ENCODE assay signal across 18 cellular contexts in the genomic region with DNA sequence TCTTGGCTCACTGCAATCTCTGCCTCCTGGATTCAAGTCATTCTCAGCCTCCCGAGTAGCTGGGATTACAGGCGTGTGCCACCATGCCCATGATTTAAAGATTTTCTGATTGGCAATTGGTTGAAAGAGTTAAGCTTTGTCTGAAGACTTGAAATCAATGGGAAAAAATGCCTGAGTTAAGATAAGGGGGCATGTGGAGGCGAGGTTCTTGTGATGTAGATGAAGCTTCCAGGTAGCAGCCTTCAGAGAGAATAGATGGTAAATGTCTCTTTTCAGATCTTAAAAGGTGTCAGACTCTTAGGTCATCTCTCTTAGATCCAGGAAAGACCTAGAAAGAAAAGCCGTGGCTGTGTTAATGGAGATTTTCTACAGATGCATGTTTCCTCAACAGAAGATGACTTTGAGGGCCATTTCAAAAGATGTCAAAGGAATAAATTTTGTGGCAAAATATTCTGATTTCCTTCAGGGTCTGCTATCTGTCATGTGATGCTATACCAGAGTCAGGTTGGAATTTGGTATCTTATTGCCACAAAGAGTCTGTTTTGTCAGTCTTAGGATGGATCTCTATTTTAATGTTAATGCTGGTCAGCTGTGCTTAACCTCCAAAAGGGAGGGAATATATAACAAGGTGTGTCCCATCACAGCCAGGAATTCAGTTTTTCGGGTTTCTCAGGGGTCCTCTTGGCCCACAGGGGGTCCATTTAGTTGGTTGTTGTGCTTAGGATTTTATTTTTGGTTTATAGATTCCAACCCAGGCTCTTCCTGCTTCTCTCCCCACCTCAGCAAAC. TPM values are rescaled to one million over a fixed set of nuclear protein-coding genes. Genes with fewer than 3 reads are reported as not detected.
DNase-seq lines count a peak whose midpoint lies in the region; ATAC-seq and TF ChIP-seq lines count a peak whose summit lies in the region.
"Had no signal": no experiment of that assay in that cellular context is flagged by ENCODE, and none has a peak within 500 bp of the region (broad histone marks: within the 10 kb centered on the region; RNA-seq: fewer than 3 reads in every experiment).

No MANE protein-coding gene starts in this region.

- H3K4me3 ChIP-seq in NT2/D1 (ENCODE audit: insufficient read length, low read depth) = no peak overlapping the region
- H3K4me3 ChIP-seq: GM12878 had no signal

- no peak overlapping the region for H2BK12ac ChIP-seq in H9 (ENCODE audit: insufficient read length, low read depth, low read length)

- H3K27me3 ChIP-seq in H9 (ENCODE audit: insufficient read depth, low read length) (no peaks in the 10 kb centered on the region), NT2/D1 (ENCODE audit: insufficient read depth, insufficient read length) (no peaks in the 10 kb centered on the region)
- H3K27me3 ChIP-seq: BE2C had no signal

- peaks cover 7% of the 10 kb centered on the region; the same call in 1 of the 2 replicates for H3K4me1 ChIP-seq in H9 (ENCODE audit: insufficient read depth, low read length)
- H3K4me1 ChIP-seq in NT2/D1 (ENCODE audit: insufficient read depth, insufficient read length) = peaks cover 9% of the 10 kb centered on the region
- H3K4me1 ChIP-seq: BE2C, Caco-2 had no signal

- H3K4ac ChIP-seq in H9 (ENCODE audit: low read depth, low read length) = no peak overlapping the region

- no peaks in the 10 kb centered on the region; the same call in 1 of the 2 replicates for H3K27me3 Mint-ChIP-seq in H9 (ENCODE audit: low read depth)
- no peaks in the 10 kb centered on the region for H3K27me3 Mint-ChIP-seq in natural killer cell treated with Interleukin-12 subunit alpha and Interleukin-12 subunit beta and Interleukin-15 and Interleukin-18, amount 100 ng/mL, for 72 hours
- H3K27me3 Mint-ChIP-seq: CD8-positive, alpha-beta memory T cell had no signal

- no peak overlapping the region for H2AK5ac ChIP-seq in H9 (ENCODE audit: insufficient read length, low read length)

- no peak overlapping the region for H4K91ac ChIP-seq in H9 (ENCODE audit: insufficient read length, low read depth, low read length)

- H3K4me3 Mint-ChIP-seq in H9 = no peak overlapping the region
- H3K4me3 Mint-ChIP-seq in natural killer cell treated with Interleukin-12 subunit alpha and Interleukin-12 subunit beta and Interleukin-15 and Interleukin-18, amount 100 ng/mL, for 72 hours = no peak overlapping the region
- H3K4me3 Mint-ChIP-seq: CD8-positive, alpha-beta memory T cell; HFFc6 had no signal

- no peak overlapping the region for H3K4me2 ChIP-seq in H9 (ENCODE audit: insufficient read depth, insufficient read length, low read length)

- H2AFZ ChIP-seq in H9 (ENCODE audit: low read length) = no peak overlapping the region

- H3K18ac ChIP-seq in H9 (ENCODE audit: insufficient read length, low read depth, low read length) = no peak overlapping the region

- ATAC-seq in natural killer cell treated with Interleukin-12 subunit alpha and Interleukin-12 subunit beta and Interleukin-15 and Interleukin-18, amount 100 ng/mL, for 72 hours = no peak
- no peak for ATAC-seq in HG02623 (IDR thresholded peaks at IDR 0.05; ENCODE audit: unreplicated experiment)
- ATAC-seq: GM12878 had no signal

- H3K27ac ChIP-seq in H9 (ENCODE audit: insufficient read length, low read depth, low read length) = no peak overlapping the region
- H3K27ac ChIP-seq: C4-2B had no signal

- no peak overlapping the region for H3K9ac ChIP-seq in H9 (ENCODE audit: extremely low read depth, insufficient read length, low read length)
- no peak overlapping the region for H3K9ac ChIP-seq in NT2/D1 (ENCODE audit: insufficient read length, low read depth)

- TF ChIP-seq CTCF in H9 (conservative IDR thresholded peaks at IDR 0.05) = no peak

- no peaks in the 10 kb centered on the region for H4K20me1 ChIP-seq in H9 (ENCODE audit: control insufficient read depth, insufficient read depth, insufficient read length)

- peaks cover 4 to 22% of the 10 kb centered on the region in 2 experiments; a peak in 3 of 5 replicates for H3K9me3 Mint-ChIP-seq in H9
- no peaks in the 10 kb centered on the region for H3K9me3 Mint-ChIP-seq in natural killer cell treated with Interleukin-12 subunit alpha and Interleukin-12 subunit beta and Interleukin-15 and Interleukin-18, amount 100 ng/mL, for 72 hours
- H3K9me3 Mint-ChIP-seq: CD8-positive, alpha-beta memory T cell; HFFc6 had no signal

- H4K8ac ChIP-seq in H9 (replicated peaks; ENCODE audit: insufficient read length, low read depth, low read length) = no peak overlapping the region

- H2BK15ac ChIP-seq in H9 (ENCODE audit: low read depth, low read length) = no peak overlapping the region

- WGBS in H9 (ENCODE audit: extremely low coverage, insufficient read length, low lambda C conversion rate) = no CpG with 5 or more reads among the region's 5 CpGs

- no peaks in the 10 kb centered on the region for H3K79me1 ChIP-seq in H9 (ENCODE audit: insufficient read depth, low read depth, low read length, poor library complexity, severe bottlenecking)

- no peaks in the 10 kb centered on the region for H3K79me2 ChIP-seq in H9 (ENCODE audit: insufficient read depth, low read length)

- H2BK20ac ChIP-seq in H9 (ENCODE audit: low read depth, low read length, poor library complexity, severe bottlenecking) = no peak overlapping the region

- no peaks in the 10 kb centered on the region for H3K36me3 ChIP-seq in NT2/D1 (ENCODE audit: insufficient read depth, insufficient read length, low read length)
- H3K36me3 ChIP-seq: BE2C had no signal

- no peak overlapping the region for H3T11ph ChIP-seq in H9 (ENCODE audit: low read length)

- no peak for DNase-seq in H9
- peak; percentile 90 for DNase-seq in NT2/D1 (ENCODE audit: low read depth, low spot score)
- DNase-seq in iPS DF 19.7 (ENCODE audit: low read depth, low spot score) = peak; percentile 75
- no peak for DNase-seq in natural killer cell treated with Interleukin-12 subunit alpha and Interleukin-12 subunit beta and Interleukin-15 and Interleukin-18, amount 100 ng/mL, for 72 hours (ENCODE audit: low spot score)
- no peak for DNase-seq in SHP77 (lab: John Stamatoyannopoulos, UW)
- DNase-seq in AG08396 (ENCODE audit: low spot score) = no peak
- DNase-seq: BE2C; Caco-2; CD8-positive, alpha-beta memory T cell; DMS53; GOT3; HCEC 1CT; HFFc6; IMR-90; KG1 had no signal

- H4K5ac ChIP-seq in H9 (ENCODE audit: insufficient read length, low read depth, low read length) = no peak overlapping the region

- H3K23me2 ChIP-seq in H9 (ENCODE audit: insufficient read length, low read depth, low read length, poor library complexity, severe bottlenecking) = no peaks in the 10 kb centered on the region

- peak overlapping the region; percentile 83 to 95 (median 92) for H3K27ac Mint-ChIP-seq in H9
- H3K27ac Mint-ChIP-seq in natural killer cell treated with Interleukin-12 subunit alpha and Interleukin-12 subunit beta and Interleukin-15 and Interleukin-18, amount 100 ng/mL, for 72 hours = no peak overlapping the region
- H3K27ac Mint-ChIP-seq: CD8-positive, alpha-beta memory T cell; HFFc6 had no signal

- H3K56ac ChIP-seq in H9 (ENCODE audit: insufficient read length, low read depth, low read length) = no peak overlapping the region

- H2BK120ac ChIP-seq in H9 (ENCODE audit: low read depth, low read length, poor library complexity, severe bottlenecking) = no peak overlapping the region

- H3K9me3 ChIP-seq in H9 (ENCODE audit: control insufficient read depth, low read depth, low read length) = no peaks in the 10 kb centered on the region
- H3K9me3 ChIP-seq in NT2/D1 (ENCODE audit: insufficient read depth, low read length) = peaks cover 10% of the 10 kb centered on the region; the same call in 1 of the 2 replicates
- H3K9me3 ChIP-seq: BE2C, Caco-2 had no signal

- H3K36me3 Mint-ChIP-seq in H9 (ENCODE audit: insufficient read depth in 1 of 3, low read depth in 3 of 3) = peaks cover 3 to 25% (median 9%) of the 10 kb centered on the region in 3 experiments
- H3K36me3 Mint-ChIP-seq in natural killer cell treated with Interleukin-12 subunit alpha and Interleukin-12 subunit beta and Interleukin-15 and Interleukin-18, amount 100 ng/mL, for 72 hours = no peaks in the 10 kb centered on the region

- no peak overlapping the region for H3K23ac ChIP-seq in H9 (ENCODE audit: insufficient read length, low read depth, low read length)

- H3K4me1 Mint-ChIP-seq in H9 = peaks cover 58 to 59% of the 10 kb centered on the region in 2 experiments
- peaks cover 0 to 3% of the 10 kb centered on the region in 2 donors for H3K4me1 Mint-ChIP-seq in natural killer cell treated with Interleukin-12 subunit alpha and Interleukin-12 subunit beta and Interleukin-15 and Interleukin-18, amount 100 ng/mL, for 72 hours (ENCODE audit: low read depth in 2 of 2)
- H3K4me1 Mint-ChIP-seq: CD8-positive, alpha-beta memory T cell had no signal

- no peak overlapping the region for H2BK5ac ChIP-seq in H9 (ENCODE audit: insufficient read length, low read length)

- no peak overlapping the region for H3K14ac ChIP-seq in H9 (ENCODE audit: insufficient read depth, low read length)

RNA-seq across cellular contexts. Expression of a gene that starts 58.3 kb away (rescaled TPM):
- total RNA-seq in H9 (2021) = 23.9 and 26.2 TPM in 2 replicates
- 10 to 100 TPM; 28.0 to 30.2 TPM for total RNA-seq in natural killer cell treated with Interleukin-12 subunit alpha and Interleukin-12 subunit beta and Interleukin-15 and Interleukin-18, amount 100 ng/mL, for 72 hours

Comparison
In these comparisons a context has a peak if more than half of its experiments do, and no peak if none do; other contexts are left out.
1. DNase-seq: peak in NT2/D1 (single experiment) and iPS DF 19.7 (single experiment); none in H9 (single experiment), natural killer cell treated with Interleukin-12 subunit alpha and Interleukin-12 subunit beta and Interleukin-15 and Interleukin-18, amount 100 ng/mL, for 72 hours (single experiment), SHP77 (0 of 2) and AG08396 (single experiment).
2. H3K27ac Mint-ChIP-seq: peak in H9 (3 of 3); none in natural killer cell treated with Interleukin-12 subunit alpha and Interleukin-12 subunit beta and Interleukin-15 and Interleukin-18, amount 100 ng/mL, for 72 hours (0 of 2).